19 cellular contexts compared by ENCODE assay signal in the genomic region with DNA sequence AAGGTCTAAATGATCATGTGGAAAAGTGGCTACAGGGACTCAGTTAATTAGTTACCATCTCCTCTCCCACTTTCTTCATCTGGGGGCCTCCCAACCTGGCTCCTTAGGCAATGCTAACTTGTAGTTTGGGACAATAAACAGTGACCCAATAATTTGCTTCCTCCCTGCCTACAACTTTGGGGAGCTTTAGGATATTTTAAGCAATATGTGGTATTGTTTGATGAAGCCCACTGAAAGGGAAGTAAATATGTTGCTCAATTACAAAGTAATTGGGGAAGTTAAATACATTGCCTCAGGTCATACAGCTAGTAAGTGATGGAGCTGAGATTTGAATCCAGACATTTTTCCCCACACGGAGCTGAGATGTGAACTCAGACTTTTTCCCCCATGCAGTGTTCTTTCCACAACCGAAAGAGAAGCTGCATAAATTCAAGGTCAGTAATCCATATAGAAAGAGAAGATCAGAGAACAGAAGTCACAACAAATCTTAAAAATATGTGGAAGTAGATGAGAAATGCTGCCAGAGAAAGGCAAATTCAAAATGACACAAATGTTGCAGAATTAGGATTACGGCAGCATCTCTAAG. TPM values are rescaled to one million over a fixed set of nuclear protein-coding genes. Genes with fewer than 3 reads are reported as not detected.
DNase-seq lines count a peak whose midpoint lies in the region; ATAC-seq, FAIRE-seq and TF ChIP-seq lines count a peak whose summit lies in the region.
"Had no signal": no experiment of that assay in that cellular context is flagged by ENCODE, and none has a peak within 500 bp of the region (broad histone marks: within the 10 kb centered on the region; RNA-seq: fewer than 3 reads in every experiment).

No MANE protein-coding gene starts in this region.

- H4K5ac ChIP-seq in IMR-90 (ENCODE audit: low read depth, low read length) = peak overlapping the region; percentile 4; the same call in 1 of the 2 replicates

- FAIRE-seq in small intestine (lab: Jason Lieb, UNC) (no peak), RCC 7860 (lab: Jason Lieb, UNC) (no peak)
- FAIRE-seq: D721Med, G401.6, GM12878 had no signal

- no CpG with 5 or more reads among the region's 3 CpGs for WGBS in IMR-90 (ENCODE audit: extremely low coverage in 2 of 2, insufficient read length in 1 of 2), 2 experiments
- WGBS in small intestine, 3 donors = 83 to 91% (median 89%) methylated on average over 3 of the region's 3 CpGs

- H2BK120ac ChIP-seq in IMR-90 (ENCODE audit: low read depth, low read length) = no peak overlapping the region

- CTCF ChIA-PET in IMR-90 (lab: Yijun Ruan, JAX) = no interaction called here

- no peaks in the 10 kb centered on the region for H3K27me3 ChIP-seq in IMR-90 (ENCODE audit: control insufficient read depth, insufficient read depth, low read length)
- H3K27me3 ChIP-seq in adipocyte (replicated peaks; ENCODE audit: control insufficient read depth, insufficient read depth, low read length) = no peaks in the 10 kb centered on the region
- H3K27me3 ChIP-seq in small intestine (ENCODE audit: control insufficient read depth in 2 of 2, insufficient read depth in 2 of 2, low read length in 2 of 2) = no peaks in the 10 kb centered on the region

- H3K27ac ChIP-seq in IMR-90 (ENCODE audit: insufficient read depth, low read length) (no peak overlapping the region), small intestine (ENCODE audit: low read depth in 1 of 2, low read length in 1 of 2) (no peak overlapping the region)

- H3K79me1 ChIP-seq in IMR-90 (ENCODE audit: low read depth in 1 of 2, low read length in 2 of 2) = peaks cover 35 to 70% of the 10 kb centered on the region in 2 experiments

- in situ Hi-C loops in IMR-90 (cut with MboI; ENCODE audit: low sequenced_read_pairs) = no loop called here

- H2BK20ac ChIP-seq in IMR-90 (ENCODE audit: low read depth, low read length) = no peak overlapping the region

- H3K4me3 ChIP-seq in IMR-90 (ENCODE audit: insufficient read depth, low read depth, low read length) (no peak overlapping the region), adipocyte (ENCODE audit: low read length) (no peak overlapping the region), small intestine (ENCODE audit: low read depth in 1 of 2, low read length in 2 of 2) (no peak overlapping the region)
- H3K4me3 ChIP-seq: GM12878 had no signal

- H4K91ac ChIP-seq in IMR-90 (ENCODE audit: insufficient read depth, low read depth, low read length) = no peak overlapping the region

- no TSS peak for BruUV-seq in IMR-90 (replicated peaks; lab: Mats Ljungman, UMichigan)

- DNase-seq in IMR-90 (no peak), NOMO-1 treated with dmso at 0.1 percent for 144 hours (lab: John Stamatoyannopoulos, UW; ENCODE audit: unreplicated experiment) (peak; percentile 64), adipocyte (ENCODE audit: low read depth) (peak; percentile 42), small intestine (no peak), RCC 7860 (ENCODE audit: low spot score) (no peak)
- DNase-seq in effector CD8-positive, alpha-beta T cell (lab: John Stamatoyannopoulos, UW) = no peak
- DNase-seq: CD8-positive, alpha-beta memory T cell; DND-41; HCEC 1CT; KG1; NCI-H1105; NCI-H187; NCI-H526 treated with DMSO at 0.1 percent for 48 hours; T-helper 17 cell had no signal

- H2AFZ ChIP-seq in IMR-90 (replicated peaks; ENCODE audit: low read length, poor library complexity) = no peak overlapping the region

- H2AK5ac ChIP-seq in IMR-90 (ENCODE audit: low read depth, low read length) = no peak overlapping the region

- H3K4ac ChIP-seq in IMR-90 (ENCODE audit: low read depth, low read length) = no peak overlapping the region

- dilution Hi-C loops in IMR-90 (cut with HindIII; ENCODE audit: low sequenced_read_pairs, unreplicated experiment) = no loop called here

- H3K36me3 ChIP-seq in IMR-90 (ENCODE audit: control insufficient read depth, insufficient read depth, low read length) (no peaks in the 10 kb centered on the region), adipocyte (ENCODE audit: control insufficient read depth, insufficient read depth, low read length, severe bottlenecking) (peaks cover 5% of the 10 kb centered on the region), small intestine (ENCODE audit: control insufficient read depth in 2 of 2, insufficient read depth in 2 of 2, low read length in 2 of 2) (no peaks in the 10 kb centered on the region)

- intact Hi-C loops in IMR-90 (cut with micrococcal nuclease) = no loop called here

- TF ChIP-seq RAD21 in IMR-90 (IDR thresholded peaks at IDR 0.05; ENCODE audit: low read length) = no peak

- no peak overlapping the region for H2BK5ac ChIP-seq in IMR-90 (ENCODE audit: low read depth, low read length, poor library complexity, severe bottlenecking)

- peaks cover 11% of the 10 kb centered on the region for H3K9me3 ChIP-seq in IMR-90 (ENCODE audit: control insufficient read depth, insufficient read depth, low read length)
- peaks cover 17% of the 10 kb centered on the region for H3K9me3 ChIP-seq in adipocyte (ENCODE audit: control insufficient read depth, low read length)
- H3K9me3 ChIP-seq in small intestine (ENCODE audit: control insufficient read depth, low read depth) = no peaks in the 10 kb centered on the region

- H2AK9ac ChIP-seq in IMR-90 (replicated peaks; ENCODE audit: low read depth, low read length, poor library complexity) = no peak overlapping the region

- POLR2A ChIA-PET in IMR-90 (lab: Charles Lee; ENCODE audit: unreplicated experiment) = no interaction called here

- no peak overlapping the region for H3K4me2 ChIP-seq in IMR-90 (ENCODE audit: low read depth, low read length)

- peaks cover 18% of the 10 kb centered on the region; the same call in 1 of the 2 replicates for H4K20me1 ChIP-seq in IMR-90 (ENCODE audit: insufficient read depth, low read length)

- TF ChIP-seq POLR2A in IMR-90 (IDR thresholded peaks at IDR 0.05; ENCODE audit: low read depth, low read length) = no peak

- H3K4me1 ChIP-seq in IMR-90 (ENCODE audit: control insufficient read depth, insufficient read depth, low read length) = peaks cover 13% of the 10 kb centered on the region
- H3K4me1 ChIP-seq in adipocyte (ENCODE audit: control insufficient read depth, insufficient read depth, low read length) = peaks cover 35% of the 10 kb centered on the region
- H3K4me1 ChIP-seq in small intestine (ENCODE audit: control insufficient read depth in 2 of 2, insufficient read depth in 1 of 2, low read depth in 1 of 2, low read length in 1 of 2) = no peaks in the 10 kb centered on the region

- H3K18ac ChIP-seq in IMR-90 (ENCODE audit: low read depth, low read length) = no peak overlapping the region

- H3K9ac ChIP-seq in IMR-90 (ENCODE audit: low read depth, low read length) (no peak overlapping the region), adipocyte (ENCODE audit: low read length) (no peak overlapping the region)

- TF ChIP-seq CTCF in IMR-90 (conservative IDR thresholded peaks at IDR 0.05; ENCODE audit: low read depth, low read length) = no peak

- H4K8ac ChIP-seq in IMR-90 (ENCODE audit: low read depth in 2 of 2, low read length in 2 of 2) = no peak overlapping the region

- H3K14ac ChIP-seq in IMR-90 (replicated peaks; ENCODE audit: low read depth, low read length) = no peak overlapping the region

- ATAC-seq in IMR-90 (ENCODE audit: low read depth) (no peak), HG02938 (IDR thresholded peaks at IDR 0.05; ENCODE audit: unreplicated experiment) (no peak)
- ATAC-seq: GM12878, SK-N-SH treated with all-trans-retinoic acid at 6 μM for 48 hours, T-helper 17 cell had no signal

- no peak overlapping the region for H2BK15ac ChIP-seq in IMR-90 (ENCODE audit: low read depth, low read length)

- H3K9me1 ChIP-seq in IMR-90 (ENCODE audit: insufficient read depth, low read length) = peaks cover 9% of the 10 kb centered on the region; the same call in 1 of the 2 replicates

- no peak overlapping the region for H3K23ac ChIP-seq in IMR-90 (ENCODE audit: low read depth, low read length)

- no peak overlapping the region for H3K56ac ChIP-seq in IMR-90 (ENCODE audit: extremely low read depth, insufficient read depth, low read length)

TF ChIP-seq in IMR-90, 13 proteins besides CTCF, POLR2A, EP300 and RAD21:
- TF ChIP-seq CHD1 (IDR thresholded peaks at IDR 0.05; ENCODE audit: low read depth, low read length) = no peak
- no peak for TF ChIP-seq RFX5 (IDR thresholded peaks at IDR 0.05; ENCODE audit: low read depth, low read length)
- no peak for TF ChIP-seq FOS (IDR thresholded peaks at IDR 0.05; ENCODE audit: low read depth, low read length)
TF ChIP-seq in IMR-90: peak in this region for 0.

RNA-seq across cellular contexts. Expression of a gene that starts 26.6 kb away (rescaled TPM):
- 28.0 and 28.3 TPM in 2 replicates for total RNA-seq in IMR-90 (2012; rRNA removed)
- polyA plus RNA-seq in IMR-90 (2012; rRNA removed) (22.0 and 25.0 TPM in 2 replicates), small intestine (10 to 100 TPM in 1 of 3 donors, 1 to 10 TPM in 2; 6.0 to 12.5 (median 7.8) TPM)
- 11.2 and 16.4 TPM in 2 replicates for polyA plus RNA-seq in IMR-90 (2012; cell fraction: cytosol; rRNA removed)
- 13.8 and 21.1 TPM in 2 replicates for polyA plus RNA-seq in IMR-90 (2012; cell fraction: nucleus; rRNA removed; ENCODE audit: low replicate concordance)

RNA-seq across cellular contexts. Expression of a gene that starts 49.7 kb away (rescaled TPM):
- total RNA-seq in IMR-90 (2012; rRNA removed) = 1.7 and 2.3 TPM in 2 replicates
- 6.1 and 8.3 TPM in 2 replicates for polyA plus RNA-seq in IMR-90 (2012; rRNA removed)
- polyA plus RNA-seq in IMR-90 (2012; cell fraction: cytosol; rRNA removed) = 1.7 and 3.0 TPM in 2 replicates
- 52.7 and 87.4 TPM in 2 replicates for polyA plus RNA-seq in IMR-90 (2012; cell fraction: nucleus; rRNA removed; ENCODE audit: low replicate concordance)
- polyA plus RNA-seq in small intestine = 100 to 1,000 TPM in 1 of 3 donors, 10 to 100 TPM in 2; 39.9 to 130 (median 66.7) TPM
- polyA plus RNA-seq: CD8-positive, alpha-beta memory T cell had no signal

Comparison
In these comparisons a context has a peak if more than half of its experiments do, and no peak if none do; other contexts are left out.
1. DNase-seq: peak in NOMO-1 treated with dmso at 0.1 percent for 144 hours (single experiment) and adipocyte (single experiment); none in IMR-90 (single experiment), small intestine (single experiment), RCC 7860 (single experiment) and effector CD8-positive, alpha-beta T cell (single experiment).